In genomic region chr11:83691387-83692088, GRCh38 we compare ENCODE assay signal across 16 cellular contexts.
DNase-seq lines count a peak whose midpoint lies in the region; ATAC-seq and TF ChIP-seq lines count a peak whose summit lies in the region.
"Had no signal": no experiment of that assay in that cellular context is flagged by ENCODE, and none has a peak within 500 bp of the region (broad histone marks: within the 10 kb centered on the region; RNA-seq: fewer than 3 reads in every experiment).

No MANE protein-coding gene starts in this region.

- intact Hi-C loops in lower lobe of right lung (cut with DNase I) (no loop called here), testis (cut with DNase I; ENCODE audit: low total_unique reads) (no loop called here)

- H3K36me3 ChIP-seq in SK-N-MC (ENCODE audit: insufficient read depth, low read length) (peaks cover 39% of the 10 kb centered on the region), lower lobe of right lung (no peaks in the 10 kb centered on the region), testis (ENCODE audit: low read depth, missing control alignments) (no peaks in the 10 kb centered on the region)
- H3K36me3 ChIP-seq: Peyer's patch had no signal

- 42 to 55% methylated on average over 12 of the region's 12 CpGs for WGBS in testis, 2 donors

- H3K27ac ChIP-seq in SK-N-MC (peak overlapping the region; percentile 95), lower lobe of right lung (no peak overlapping the region), testis (no peak overlapping the region)
- H3K27ac ChIP-seq: Peyer's patch had no signal

- no peak for TF ChIP-seq POLR2A in testis (IDR thresholded peaks at IDR 0.05)

- peak overlapping the region; percentile 3 for H3K9ac ChIP-seq in SK-N-MC (ENCODE audit: insufficient read length)

- peaks cover 6% of the 10 kb centered on the region for H3K4me1 ChIP-seq in lower lobe of right lung
- no peaks in the 10 kb centered on the region for H3K4me1 ChIP-seq in testis
- H3K4me1 ChIP-seq: Peyer's patch had no signal

- TF ChIP-seq CTCF in fibroblast of mammary gland (conservative IDR thresholded peaks at IDR 0.05; ENCODE audit: control insufficient read depth, insufficient read depth, low read depth, low read length) = no peak
- no peak for TF ChIP-seq CTCF in lower lobe of right lung (IDR thresholded peaks at IDR 0.05)
- no peak for TF ChIP-seq CTCF in testis (IDR thresholded peaks at IDR 0.05)

- ATAC-seq in lower lobe of right lung (peak; percentile 49 to 72), HG03135 (IDR thresholded peaks at IDR 0.05; ENCODE audit: unreplicated experiment) (no peak), GM21360 (IDR thresholded peaks at IDR 0.05; ENCODE audit: unreplicated experiment) (no peak), GM21717 (IDR thresholded peaks at IDR 0.05; ENCODE audit: unreplicated experiment) (no peak)

- DNase-seq in SK-N-MC (ENCODE audit: low read depth, low spot score) (no peak), fibroblast of mammary gland (ENCODE audit: low read depth) (peak; percentile 42), lower lobe of right lung (no peak), testis (peak; percentile 23), hepatic stellate cell (ENCODE audit: low spot score) (no peak)
- DNase-seq: activated CD4-positive, alpha-beta T cell treated with anti-CD3 and anti-CD28 coated beads for 1 hour; activated naive CD4-positive, alpha-beta T cell treated with anti-CD3 and anti-CD28 coated beads, Interleukin-2, amount 10 ng/mL, durations not matched to agents 7 days and 5 days; CD4-positive, CD25-positive, alpha-beta regulatory T cell; erythroblast; NCI-H1694 treated with DMSO at 0.1 percent for 48 hours; NCI-H526 treated with DMSO at 0.1 percent for 48 hours; Peyer's patch; posterior cingulate gyrus had no signal

- H3K27me3 ChIP-seq in lower lobe of right lung (ENCODE audit: low read depth) (no peaks in the 10 kb centered on the region), testis (no peaks in the 10 kb centered on the region)
- H3K27me3 ChIP-seq: Peyer's patch had no signal

- peak overlapping the region; percentile 23 for H3K4me3 ChIP-seq in SK-N-MC
- H3K4me3 ChIP-seq in fibroblast of mammary gland (ENCODE audit: control insufficient read depth, low read depth, low read length) = no peak overlapping the region
- no peak overlapping the region for H3K4me3 ChIP-seq in lower lobe of right lung
- H3K4me3 ChIP-seq in testis = no peak overlapping the region
- H3K4me3 ChIP-seq: Peyer's patch had no signal

- H3K9me3 ChIP-seq in SK-N-MC (ENCODE audit: low read depth, low read length) = no peaks in the 10 kb centered on the region
- no peaks in the 10 kb centered on the region for H3K9me3 ChIP-seq in lower lobe of right lung
- H3K9me3 ChIP-seq in testis = no peaks in the 10 kb centered on the region
- H3K9me3 ChIP-seq: Peyer's patch had no signal

Comparison
In these comparisons a context has a peak if more than half of its experiments do, and no peak if none do; other contexts are left out.
1. DNase-seq: peak in fibroblast of mammary gland (single experiment) and testis (single experiment); none in SK-N-MC (single experiment), lower lobe of right lung (single experiment) and hepatic stellate cell (single experiment).
2. ATAC-seq: peak in lower lobe of right lung (2 of 2); none in HG03135 (single experiment), GM21360 (single experiment) and GM21717 (single experiment).